Comparison of ENCODE assay signal across 22 cellular contexts in the genomic region with DNA sequence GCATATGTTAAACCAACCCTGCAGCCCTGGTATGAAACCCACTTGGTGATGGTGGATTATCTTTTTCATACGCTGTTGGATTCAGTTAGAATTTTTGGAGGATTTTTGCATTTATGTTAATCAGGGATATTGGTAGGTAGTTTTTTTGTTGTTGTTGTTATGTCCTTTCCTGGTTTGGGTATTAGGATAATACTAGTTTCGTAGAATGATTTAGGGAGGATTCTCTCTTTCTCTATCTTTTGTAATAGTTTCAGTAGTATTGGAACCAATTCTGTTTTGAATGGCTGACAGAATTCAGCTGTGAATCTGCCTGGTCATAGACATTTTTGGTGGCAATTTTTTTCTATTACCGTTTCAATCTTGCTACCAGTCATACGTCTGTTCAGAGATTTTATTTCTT.
A peak's percentile ranks its signal among the peaks of the same experiment; 100 is the strongest.
DNase-seq lines count a peak whose midpoint lies in the region; ATAC-seq, FAIRE-seq and TF ChIP-seq lines count a peak whose summit lies in the region.
"Had no signal": no experiment of that assay in that cellular context is flagged by ENCODE, and none has a peak within 500 bp of the region (broad histone marks: within the 10 kb centered on the region; RNA-seq: fewer than 3 reads in every experiment).

No MANE protein-coding gene starts in this region.

- H3K4me1 ChIP-seq in GM12878 (ENCODE audit: control insufficient read depth, insufficient read depth, low read length): peaks cover 5% of the 10 kb centered on the region; the same call in 1 of the 2 replicates
- H3K4me1 ChIP-seq: BE2C had no signal

- TF ChIP-seq RAD21 in GM12878 (IDR thresholded peaks at IDR 0.05; ENCODE audit: insufficient read depth, low read depth, low read length): no peak

- TF ChIP-seq CTCF in GM06990 (IDR thresholded peaks at IDR 0.05; ENCODE audit: insufficient read depth, low read length, poor library complexity, severe bottlenecking) (no peak), GM12865 (IDR thresholded peaks at IDR 0.05; ENCODE audit: insufficient read depth, low read depth, low read length, missing control alignments) (no peak), GM12878 (IDR thresholded peaks at IDR 0.05 in 2 of 3, conservative IDR thresholded peaks at IDR 0.05 in 1 of 3; ENCODE audit: control insufficient read depth in 2 of 3, extremely low read depth in 1 of 3, insufficient read depth in 1 of 3, low read depth in 3 of 3, low read length in 3 of 3) (no peak)

- no peak for FAIRE-seq in GM12878 (lab: Jason Lieb, UNC)
- FAIRE-seq: G401.6, GM12891 had no signal

- no peaks in the 10 kb centered on the region for H4K20me1 ChIP-seq in GM12878 (ENCODE audit: control insufficient read depth, insufficient read depth)

- TF ChIP-seq EP300 in GM12878 (IDR thresholded peaks at IDR 0.05; ENCODE audit: borderline replicate concordance in 1 of 2, control insufficient read depth in 1 of 2, low read depth in 2 of 2, low read length in 2 of 2): no peak

- H3K36me3 ChIP-seq in GM06990 (ENCODE audit: control insufficient read depth, insufficient read depth, low read length): no peaks in the 10 kb centered on the region
- H3K36me3 ChIP-seq in GM12878 (ENCODE audit: control insufficient read depth in 2 of 2, insufficient read depth in 2 of 2, low read length in 1 of 2): no peaks in the 10 kb centered on the region
- H3K36me3 ChIP-seq: BE2C had no signal

- DNase-seq in GM06990 (ENCODE audit: extremely low read depth, insufficient read length) (no peak), GM12865 (ENCODE audit: low read depth) (peak; percentile 23), GM12878 (ENCODE audit: low read depth, low spot score) (no peak), left lobe of liver (ENCODE audit: low spot score) (no peak), EL (no peak)
- DNase-seq: ACHN; BE2C; C1 segment of cervical spinal cord; CD4-positive, CD25-positive, alpha-beta regulatory T cell; CD8-positive, alpha-beta memory T cell; COR-L47; DMS 273 treated with DMSO at 0.1 percent for 48 hours; DMS53; DND-41; GOT3; H7; HFFc6 had no signal

- H3K4me3 ChIP-seq in GM06990 (replicated peaks; ENCODE audit: low read depth, low read length): peak overlapping the region; percentile 20
- peak overlapping the region; percentile 48 for H3K4me3 ChIP-seq in GM12865 (ENCODE audit: low read depth, low read length)
- 0 out of 2 replicates have a peak overlapping the region, but pooled peaks have one; percentile 34 for H3K4me3 ChIP-seq in GM12878

- SMC1A ChIA-PET in GM12878 (lab: Charles Lee; ENCODE audit: uncharacterized antibody, unreplicated experiment): interaction anchor here (0.8 to 3.3 kb wide), 4 partner anchors 8 to 1283 kb away, joined by 3 to 47 read pairs (median 4); no protein-coding TSS in a partner anchor

- no peak overlapping the region; the same call in 1 of the 2 replicates for H3K27ac ChIP-seq in GM12878 (ENCODE audit: control insufficient read depth, insufficient read depth)
- H3K27ac ChIP-seq: KMS-11 had no signal

- CTCF ChIA-PET in GM12878 (lab: Yijun Ruan, JAX): interaction anchor here (0.8 to 1.1 kb wide), 2 partner anchors 40 to 669 kb away, joined by 3 read pairs; no protein-coding TSS in a partner anchor

- no peak for TF ChIP-seq POLR2A in GM12878 (IDR thresholded peaks at IDR 0.05; ENCODE audit: low read depth, low read length)

- no peak overlapping the region for H3K9ac ChIP-seq in GM12878 (ENCODE audit: control insufficient read depth, insufficient read depth, low read length)
- H3K9ac ChIP-seq: KMS-11 had no signal

- intact Hi-C loops in GM12878 (cut with micrococcal nuclease; ENCODE audit: unreplicated experiment): loop anchor here (1.0 to 10.0 kb wide), 6 partner anchors 47 to 685 kb away; a partner anchor contains a TSS

- H3K79me2 ChIP-seq in GM12878 (ENCODE audit: control insufficient read depth, insufficient read depth, low read length): peaks cover 3% of the 10 kb centered on the region; the same call in 1 of the 2 replicates

- RAD21 ChIA-PET in GM12878 (lab: Charles Lee; ENCODE audit: unreplicated experiment): interaction anchor here (0.6 to 3.3 kb wide), 9 partner anchors 9 to 195 kb away, joined by 3 to 55 read pairs (median 10); no protein-coding TSS in a partner anchor

- H3K4me2 ChIP-seq in GM12878 (ENCODE audit: control insufficient read depth, insufficient read depth): peak overlapping the region; percentile 26
- H3K4me2 ChIP-seq: KMS-11 had no signal

- peak; percentile 11 for ATAC-seq in HG02798 (IDR thresholded peaks at IDR 0.05; ENCODE audit: poor library complexity, unreplicated experiment)
- peak; percentile 29 for ATAC-seq in GM12878
- no peak for ATAC-seq in left lobe of liver
- ATAC-seq: HCT116 had no signal

- 57% methylated on average over 4 of the region's 4 CpGs for WGBS in GM12878 (ENCODE audit: insufficient coverage, insufficient replicate concordance, low lambda C conversion rate, missing lambda C conversion rate)

- no peak overlapping the region for H2AFZ ChIP-seq in GM12878 (ENCODE audit: control insufficient read depth, low read depth, low read length)

- in situ Hi-C loops in GM12878 (cut with MboI): no loop called here

- POLR2A ChIA-PET in GM12878 (lab: Charles Lee): interaction anchor here (1.0 to 2.3 kb wide), 3 partner anchors 46 to 85 kb away, joined by 3 to 7 read pairs (median 5); no protein-coding TSS in a partner anchor

- H3K27me3 ChIP-seq in GM06990 (replicated peaks; ENCODE audit: control insufficient read depth, insufficient read depth, low read length): no peaks in the 10 kb centered on the region
- no peaks in the 10 kb centered on the region for H3K27me3 ChIP-seq in GM12878 (replicated peaks in 1 of 2; ENCODE audit: control insufficient read depth in 2 of 2, insufficient read depth in 2 of 2, low read length in 1 of 2)
- H3K27me3 ChIP-seq: BE2C had no signal

- H3K9me3 ChIP-seq in GM12878 (replicated peaks; ENCODE audit: control insufficient read depth, insufficient read depth, low read length): no peaks in the 10 kb centered on the region; the same call in 2 of the 3 replicates
- H3K9me3 ChIP-seq: BE2C had no signal

- no TSS peak for BruUV-seq in GM12878 (replicated peaks; lab: Mats Ljungman, UMichigan)

TF ChIP-seq in GM12878, 131 proteins besides CTCF, POLR2A, EP300 and RAD21 (continues in another document):
- TF ChIP-seq ZNF622 (IDR thresholded peaks at IDR 0.05) (no peak), ZNF207 (IDR thresholded peaks at IDR 0.05; ENCODE audit: borderline replicate concordance) (no peak), RELA (IDR thresholded peaks at IDR 0.05; ENCODE audit: borderline replicate concordance, partially characterized antibody) (no peak), TAF1 (IDR thresholded peaks at IDR 0.05; ENCODE audit: borderline replicate concordance, low read depth, low read length) (no peak), HDAC2 (IDR thresholded peaks at IDR 0.05) (no peak), NRF1 (conservative IDR thresholded peaks at IDR 0.05; ENCODE audit: low read depth, low read length) (no peak), WRNIP1 (IDR thresholded peaks at IDR 0.05; ENCODE audit: borderline replicate concordance, low read depth, low read length) (no peak), SREBF1 (IDR thresholded peaks at IDR 0.05; ENCODE audit: low read length) (no peak), TCF3 (IDR thresholded peaks at IDR 0.05; ENCODE audit: borderline replicate concordance, insufficient read depth, low read depth, low read length) (no peak), ZSCAN29 (IDR thresholded peaks at IDR 0.05) (no peak), ZNF274 (IDR thresholded peaks at IDR 0.05; ENCODE audit: insufficient read depth, insufficient read length) (no peak), KAT2A (conservative IDR thresholded peaks at IDR 0.05; ENCODE audit: control insufficient read depth, low read depth, low read length) (no peak), ETV6 (conservative IDR thresholded peaks at IDR 0.05 in 1 of 2, IDR thresholded peaks at IDR 0.05 in 1 of 2; ENCODE audit: borderline replicate concordance in 1 of 2, low read depth in 1 of 2) (no peak), EED (IDR thresholded peaks at IDR 0.05; ENCODE audit: low read depth) (no peak), ZNF217 (IDR thresholded peaks at IDR 0.05) (0 out of 2 replicates have a peak, but pooled peaks have one; percentile 48), NBN (IDR thresholded peaks at IDR 0.05) (peak; percentile 25; the same call in 1 of the 2 replicates)
- TF ChIP-seq, protein P1, sequence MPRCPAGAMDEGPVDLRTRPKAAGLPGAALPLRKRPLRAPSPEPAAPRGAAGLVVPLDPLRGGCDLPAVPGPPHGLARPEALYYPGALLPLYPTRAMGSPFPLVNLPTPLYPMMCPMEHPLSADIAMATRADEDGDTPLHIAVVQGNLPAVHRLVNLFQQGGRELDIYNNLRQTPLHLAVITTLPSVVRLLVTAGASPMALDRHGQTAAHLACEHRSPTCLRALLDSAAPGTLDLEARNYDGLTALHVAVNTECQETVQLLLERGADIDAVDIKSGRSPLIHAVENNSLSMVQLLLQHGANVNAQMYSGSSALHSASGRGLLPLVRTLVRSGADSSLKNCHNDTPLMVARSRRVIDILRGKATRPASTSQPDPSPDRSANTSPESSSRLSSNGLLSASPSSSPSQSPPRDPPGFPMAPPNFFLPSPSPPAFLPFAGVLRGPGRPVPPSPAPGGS (IDR thresholded peaks at IDR 0.05; ENCODE audit: borderline replicate concordance, insufficient read depth, low read depth, low read length, poor library complexity, severe bottlenecking): no peak
- TF ChIP-seq, protein P2, sequence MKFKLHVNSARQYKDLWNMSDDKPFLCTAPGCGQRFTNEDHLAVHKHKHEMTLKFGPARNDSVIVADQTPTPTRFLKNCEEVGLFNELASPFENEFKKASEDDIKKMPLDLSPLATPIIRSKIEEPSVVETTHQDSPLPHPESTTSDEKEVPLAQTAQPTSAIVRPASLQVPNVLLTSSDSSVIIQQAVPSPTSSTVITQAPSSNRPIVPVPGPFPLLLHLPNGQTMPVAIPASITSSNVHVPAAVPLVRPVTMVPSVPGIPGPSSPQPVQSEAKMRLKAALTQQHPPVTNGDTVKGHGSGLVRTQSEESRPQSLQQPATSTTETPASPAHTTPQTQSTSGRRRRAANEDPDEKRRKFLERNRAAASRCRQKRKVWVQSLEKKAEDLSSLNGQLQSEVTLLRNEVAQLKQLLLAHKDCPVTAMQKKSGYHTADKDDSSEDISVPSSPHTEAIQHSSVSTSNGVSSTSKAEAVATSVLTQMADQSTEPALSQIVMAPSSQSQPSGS (IDR thresholded peaks at IDR 0.05; ENCODE audit: low read length): no peak
- TF ChIP-seq, protein P3, sequence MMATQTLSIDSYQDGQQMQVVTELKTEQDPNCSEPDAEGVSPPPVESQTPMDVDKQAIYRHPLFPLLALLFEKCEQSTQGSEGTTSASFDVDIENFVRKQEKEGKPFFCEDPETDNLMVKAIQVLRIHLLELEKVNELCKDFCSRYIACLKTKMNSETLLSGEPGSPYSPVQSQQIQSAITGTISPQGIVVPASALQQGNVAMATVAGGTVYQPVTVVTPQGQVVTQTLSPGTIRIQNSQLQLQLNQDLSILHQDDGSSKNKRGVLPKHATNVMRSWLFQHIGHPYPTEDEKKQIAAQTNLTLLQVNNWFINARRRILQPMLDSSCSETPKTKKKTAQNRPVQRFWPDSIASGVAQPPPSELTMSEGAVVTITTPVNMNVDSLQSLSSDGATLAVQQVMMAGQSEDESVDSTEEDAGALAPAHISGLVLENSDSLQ (IDR thresholded peaks at IDR 0.05): peak; percentile 3; the same call in 1 of the 2 replicates
